Comparison of ENCODE assay signal across 24 cellular contexts in the genomic region with DNA sequence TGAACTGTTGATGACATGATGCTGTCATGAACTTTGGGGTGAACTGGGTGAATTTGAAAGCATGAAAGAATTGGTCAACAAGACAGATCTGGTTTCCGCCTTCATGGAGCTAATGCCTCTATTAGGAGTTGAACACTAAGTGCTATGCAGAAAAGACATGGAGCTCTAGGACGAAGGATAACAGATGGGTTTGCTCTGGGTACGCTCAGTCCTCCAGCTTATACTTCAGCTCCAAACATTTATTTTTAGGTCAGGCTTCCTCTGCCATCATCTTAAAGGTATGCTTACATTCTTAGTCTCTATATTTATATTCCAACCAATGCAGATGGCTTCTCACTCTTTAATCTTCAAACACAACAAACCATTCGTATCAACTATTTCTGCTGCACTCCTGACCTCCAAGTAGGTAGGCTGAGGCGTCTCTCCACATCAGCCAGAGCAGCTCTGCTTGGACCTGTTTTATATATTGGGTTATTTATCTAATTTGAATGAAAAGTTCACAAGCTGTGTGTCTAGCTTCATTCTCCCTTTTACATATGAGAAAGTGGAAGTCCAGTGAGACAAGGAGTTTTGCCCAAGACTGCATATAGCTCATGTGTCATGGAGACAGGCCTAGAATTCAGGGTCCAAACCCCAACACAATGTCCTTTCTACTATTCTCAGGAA.
"Had no signal": no experiment of that assay in that cellular context is flagged by ENCODE, and none has a peak within 500 bp of the region (broad histone marks: within the 10 kb centered on the region; RNA-seq: fewer than 3 reads in every experiment).

No MANE protein-coding gene starts in this region.

- H3K4me3 Mint-ChIP-seq: activated naive CD4-positive, alpha-beta T cell treated with anti-CD3 and anti-CD28 coated beads, Interleukin-2, amount 10 ng/mL, durations not matched to agents 7 days and 5 days; activated T-cell treated with anti-CD3 and anti-CD28 coated beads, Interleukin-2, amount 50 U/mL, for 72 hours; endodermal cell; naive B cell; stimulated activated effector memory CD8-positive, alpha-beta T cell treated with anti-CD3 and anti-CD28 coated beads, Interleukin-12 subunit alpha, Interleukin-12 subunit beta, amount 100 ng/mL, for 72 hours; stimulated activated naive CD8-positive, alpha-beta T cell treated with anti-CD3 and anti-CD28 coated beads, Interleukin-15, amount 100 ng/mL, for 72 hours; T-helper 1 cell treated with Interleukin-12 subunit alpha and Interleukin-12 subunit beta and Interleukin-4 antibody, amounts not matched to agents 30 μg/mL and 1 μg/mL, for 36 hours had no signal

- H3K4me1 ChIP-seq: left lung, testis had no signal

- ATAC-seq: activated T-cell treated with anti-CD3 and anti-CD28 coated beads, Interleukin-2, amount 50 U/mL, for 72 hours; left lung; stimulated activated effector memory CD8-positive, alpha-beta T cell treated with anti-CD3 and anti-CD28 coated beads, Interleukin-12 subunit alpha, Interleukin-12 subunit beta, amount 100 ng/mL, for 72 hours; stimulated activated naive CD8-positive, alpha-beta T cell treated with anti-CD3 and anti-CD28 coated beads, Interleukin-15, amount 100 ng/mL, for 72 hours had no signal

- H3K36me3 Mint-ChIP-seq: activated naive CD4-positive, alpha-beta T cell treated with anti-CD3 and anti-CD28 coated beads, Interleukin-2, amount 10 ng/mL, durations not matched to agents 7 days and 5 days; naive B cell; stimulated activated effector memory CD8-positive, alpha-beta T cell treated with anti-CD3 and anti-CD28 coated beads, Interleukin-12 subunit alpha, Interleukin-12 subunit beta, amount 100 ng/mL, for 72 hours had no signal

- H3K27ac ChIP-seq: left lung, skin epidermis, testis, upper lobe of left lung had no signal

- H3K27me3 ChIP-seq: left lung, testis, upper lobe of left lung had no signal

- H3K9me3 ChIP-seq: left lung, testis, upper lobe of left lung had no signal

- H3K4me1 Mint-ChIP-seq: activated naive CD4-positive, alpha-beta T cell treated with anti-CD3 and anti-CD28 coated beads, Interleukin-2, amount 10 ng/mL, durations not matched to agents 7 days and 5 days; endodermal cell; naive B cell; stimulated activated effector memory CD8-positive, alpha-beta T cell treated with anti-CD3 and anti-CD28 coated beads, Interleukin-12 subunit alpha, Interleukin-12 subunit beta, amount 100 ng/mL, for 72 hours; stimulated activated naive CD8-positive, alpha-beta T cell treated with anti-CD3 and anti-CD28 coated beads, Interleukin-15, amount 100 ng/mL, for 72 hours had no signal

- H3K4me3 ChIP-seq: left lung, skin epidermis, testis, upper lobe of left lung had no signal

- H3K27me3 Mint-ChIP-seq: stimulated activated naive CD8-positive, alpha-beta T cell treated with anti-CD3 and anti-CD28 coated beads, Interleukin-15, amount 100 ng/mL, for 72 hours had no signal

- H3K27ac Mint-ChIP-seq: activated naive CD4-positive, alpha-beta T cell treated with anti-CD3 and anti-CD28 coated beads, Interleukin-2, amount 10 ng/mL, durations not matched to agents 7 days and 5 days; activated T-cell treated with anti-CD3 and anti-CD28 coated beads, Interleukin-2, amount 50 U/mL, for 72 hours; endodermal cell; stimulated activated effector memory CD8-positive, alpha-beta T cell treated with anti-CD3 and anti-CD28 coated beads, Interleukin-12 subunit alpha, Interleukin-12 subunit beta, amount 100 ng/mL, for 72 hours; stimulated activated naive CD8-positive, alpha-beta T cell treated with anti-CD3 and anti-CD28 coated beads, Interleukin-15, amount 100 ng/mL, for 72 hours; T-helper 1 cell treated with Interleukin-12 subunit alpha and Interleukin-12 subunit beta and Interleukin-4 antibody, amounts not matched to agents 30 μg/mL and 1 μg/mL, for 36 hours had no signal

- H3K36me3 ChIP-seq: left lung, upper lobe of left lung had no signal

- H3K9me3 Mint-ChIP-seq: activated naive CD4-positive, alpha-beta T cell treated with anti-CD3 and anti-CD28 coated beads, Interleukin-2, amount 10 ng/mL, durations not matched to agents 7 days and 5 days; activated T-cell treated with anti-CD3 and anti-CD28 coated beads, Interleukin-2, amount 50 U/mL, for 72 hours; endodermal cell; stimulated activated effector memory CD8-positive, alpha-beta T cell treated with anti-CD3 and anti-CD28 coated beads, Interleukin-12 subunit alpha, Interleukin-12 subunit beta, amount 100 ng/mL, for 72 hours; stimulated activated naive CD8-positive, alpha-beta T cell treated with anti-CD3 and anti-CD28 coated beads, Interleukin-15, amount 100 ng/mL, for 72 hours; T-helper 1 cell treated with Interleukin-12 subunit alpha and Interleukin-12 subunit beta and Interleukin-4 antibody, amounts not matched to agents 30 μg/mL and 1 μg/mL, for 36 hours had no signal

- DNase-seq: activated CD4-positive, alpha-beta T cell treated with anti-CD3 and anti-CD28 coated beads for 4 hours; activated CD4-positive, alpha-beta T cell treated with anti-CD3 and anti-CD28 coated beads, Interleukin-2, amount 50 U/mL, for 48 hours; activated CD4-positive, CD25-positive, alpha-beta regulatory T cell; activated CD8-positive, alpha-beta memory T cell treated with anti-CD3 and anti-CD28 coated beads, Interleukin-2, amount 50 U/mL, for 48 hours; activated effector memory CD4-positive, alpha-beta T cell treated with Interleukin-2 at 50 U/mL for 16 hours; activated naive CD4-positive, alpha-beta T cell treated with anti-CD3 and anti-CD28 coated beads, Interleukin-2, amount 10 ng/mL, durations not matched to agents 7 days and 5 days; activated T-cell treated with anti-CD3 and anti-CD28 coated beads, Interleukin-2, amount 50 U/mL, for 72 hours; amygdala; cortex of kidney; endodermal cell; hippocampal formation; kidney glomerular epithelial cell; left lung; mammary epithelial cell; naive B cell; nucleus accumbens; stimulated activated CD4-positive, alpha-beta T cell treated with anti-CD3 and anti-CD28 coated beads, Interleukin-2, amount 100 ng/mL, for 24 hours; stimulated activated naive CD8-positive, alpha-beta T cell treated with anti-CD3 and anti-CD28 coated beads, Interleukin-15, amount 100 ng/mL, for 72 hours; T1000; testis; upper lobe of left lung had no signal
